ENCODE assay signal across 8 cellular contexts in the genomic region with DNA sequence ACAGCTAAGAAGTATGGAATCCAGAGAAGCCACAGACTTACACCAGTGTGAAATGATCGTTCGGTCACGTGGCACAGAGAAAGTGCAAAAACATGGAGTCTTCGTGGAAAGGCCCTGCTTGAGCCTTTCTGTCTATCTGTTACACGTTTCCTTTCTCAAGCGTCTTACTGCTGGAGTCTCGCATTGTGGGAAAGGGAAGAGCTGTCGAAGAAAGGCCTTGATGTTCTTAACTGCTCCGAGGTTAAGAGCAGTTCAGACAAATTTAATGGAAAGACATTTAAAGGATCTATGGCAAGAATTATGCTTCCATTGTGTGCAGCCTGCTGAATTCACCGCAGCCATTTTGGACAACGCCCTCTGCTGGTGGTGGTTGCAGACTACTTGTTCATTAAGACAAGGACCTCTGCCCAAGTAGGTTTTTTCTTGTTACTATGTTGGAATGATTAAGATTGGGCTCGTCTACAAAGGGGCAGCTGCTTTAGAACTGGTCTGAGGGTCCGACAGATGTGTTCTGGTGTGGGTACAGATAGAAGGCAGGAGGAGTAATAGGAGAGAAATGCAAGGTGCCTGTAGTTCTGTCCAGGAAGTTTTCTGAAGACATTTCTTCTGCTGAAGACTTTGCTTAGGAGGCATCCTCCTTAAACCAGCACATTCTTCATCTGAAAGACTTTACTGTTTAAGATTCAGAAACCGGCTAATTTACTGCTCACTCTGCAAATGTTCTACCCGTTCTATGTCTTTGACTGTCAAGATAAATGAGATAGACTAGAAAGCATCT. TPM values are rescaled to one million over a fixed set of nuclear protein-coding genes. Genes with fewer than 3 reads are reported as not detected.
DNase-seq lines count a peak whose midpoint lies in the region; ATAC-seq lines count a peak whose summit lies in the region.

No MANE protein-coding gene starts in this region.

- no peaks in the 10 kb centered on the region for H3K36me3 ChIP-seq in KOPT-K1 (ENCODE audit: insufficient read depth, low read length)
- no peaks in the 10 kb centered on the region for H3K36me3 ChIP-seq in SJCRH30

- peaks cover 9% of the 10 kb centered on the region; the same call in 1 of the 2 replicates for H3K4me1 ChIP-seq in SJCRH30

- peak overlapping the region; percentile 73 for H3K27ac ChIP-seq in KOPT-K1 (ENCODE audit: low read depth, low read length, poor library complexity, severe bottlenecking)
- no peak overlapping the region for H3K27ac ChIP-seq in SJCRH30

- H3K27me3 ChIP-seq in SJCRH30: no peaks in the 10 kb centered on the region

- ATAC-seq in HG03025 (IDR thresholded peaks at IDR 0.05; ENCODE audit: low FRiP score, unreplicated experiment): no peak

- H3K4me3 ChIP-seq in SJCRH30: no peak overlapping the region

- DNase-seq in NCI-H2081 (lab: John Stamatoyannopoulos, UW): peak; percentile 7 to 45
- DNase-seq in NCI-H2081 treated with DMSO at 0.1 percent for 48 hours (lab: John Stamatoyannopoulos, UW): no peak
- DNase-seq in SJCRH30: peak; percentile 67 to 81
- peak; percentile 88 for DNase-seq in activated effector memory CD4-positive, alpha-beta T cell treated with anti-CD3 and anti-CD28 coated beads, Interleukin-2, amount 50 U/mL, for 16 hours
- DNase-seq in glomerular visceral epithelial cell (ENCODE audit: extremely low spot score): peak; percentile 42
- DNase-seq in retina: peak; percentile 56

- H3K9me3 ChIP-seq in KOPT-K1 (ENCODE audit: insufficient read depth, low read length, poor library complexity, severe bottlenecking): no peaks in the 10 kb centered on the region
- 0 out of 2 replicates have a peak, but pooled peaks cover 2% of the 10 kb centered on the region for H3K9me3 ChIP-seq in SJCRH30 (replicated peaks)

RNA-seq across cellular contexts. Expression of gene CCN6, which starts 24.7 kb away (rescaled TPM):
- not detected in 2 replicates for total RNA-seq in SJCRH30 (2014; rRNA removed; shearing (Covaris generic))

RNA-seq across cellular contexts. Expression of gene TUBE1, which starts 58.0 kb away (rescaled TPM):
- total RNA-seq in SJCRH30 (2014; rRNA removed; shearing (Covaris generic)): 71.3 and 84.5 TPM in 2 replicates

RNA-seq across cellular contexts. Expression of gene FAM229B, which starts 58.2 kb away (rescaled TPM):
- total RNA-seq in SJCRH30 (2014; rRNA removed; shearing (Covaris generic)): 53.3 and 53.4 TPM in 2 replicates
